ENCODE assay signal across 8 cellular contexts in the genomic region with DNA sequence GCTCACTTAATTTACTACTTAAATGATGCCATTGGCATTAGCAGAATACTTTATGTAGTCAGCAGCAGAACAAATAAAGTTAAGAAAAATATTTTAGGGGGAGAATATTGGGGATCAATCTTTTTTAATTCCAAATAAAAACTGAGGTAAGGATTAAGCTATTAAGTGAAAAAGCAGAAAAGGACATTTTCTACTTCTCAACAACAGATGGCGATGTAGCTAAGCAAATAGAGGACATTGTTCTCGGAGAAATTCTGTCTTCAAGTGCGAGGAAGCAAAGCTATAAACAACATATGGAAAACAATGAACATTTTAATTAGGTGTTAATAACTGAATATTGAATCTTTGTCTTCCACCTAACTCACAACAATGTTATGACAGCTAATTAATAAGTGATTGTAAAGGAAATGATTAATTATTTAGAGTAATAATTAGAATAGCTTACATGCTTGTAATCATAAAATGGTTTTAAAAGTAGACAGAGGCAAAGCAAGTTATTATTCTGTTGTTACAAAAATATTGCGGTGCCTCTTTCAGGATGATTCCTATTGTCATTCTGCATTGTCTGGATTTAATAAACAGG. TPM values are rescaled to one million over a fixed set of nuclear protein-coding genes. Genes with fewer than 3 reads are reported as not detected.
DNase-seq lines count a peak whose midpoint lies in the region; TF ChIP-seq lines count a peak whose summit lies in the region.

No MANE protein-coding gene starts in this region.

- H3K4me3 ChIP-seq in AG04449 (ENCODE audit: low read depth, low read length) (no peak overlapping the region), liver (ENCODE audit: low read depth in 1 of 3, low read length in 3 of 3) (peak overlapping the region in 1 of 3 donors; percentile 27)

- peak; percentile 45 for TF ChIP-seq CTCF in AG04449 (IDR thresholded peaks at IDR 0.05; ENCODE audit: insufficient read depth, low read length, missing control alignments)
- peak; percentile 65 for TF ChIP-seq CTCF in GM13977 (IDR thresholded peaks at IDR 0.05; ENCODE audit: extremely low read depth, insufficient read depth, missing control alignments)
- TF ChIP-seq CTCF in brain (conservative IDR thresholded peaks at IDR 0.05): peak; percentile 75 to 82
- TF ChIP-seq CTCF in liver (IDR thresholded peaks at IDR 0.05; ENCODE audit: low read depth, low read length, missing input control): peak; percentile 69

- no peak overlapping the region for H3K27ac Mint-ChIP-seq in brain
- no peak overlapping the region for H3K27ac Mint-ChIP-seq in activated CD4-positive, alpha-beta T cell treated with anti-CD3 and anti-CD28 coated beads, Interleukin-2, amount 10 ng/mL, durations not matched to agents 7 days and 5 days

- in situ Hi-C loops in GM13977 (cut with MboI; ENCODE audit: low pct_unique_long_range_greater_than_20kb, low sequenced_read_pairs, unreplicated experiment): loop anchor here (25.0 kb wide), 1 partner anchor 816 kb away; no protein-coding TSS in a partner anchor

- CTCF ChIA-PET in AG04449 (lab: Yijun Ruan, JAX): interaction anchor here (0.7 to 10.3 kb wide), 39 partner anchors 8 to 824 kb away, joined by 3 to 235 read pairs (median 5); a partner anchor contains a TSS
- CTCF ChIA-PET in activated CD4-positive, alpha-beta T cell treated with anti-CD3 and anti-CD28 coated beads, Interleukin-2, amount 10 ng/mL, durations not matched to agents 7 days and 5 days (lab: Charles Lee): interaction anchor here (0.6 to 2.3 kb wide), 9 partner anchors 8 to 809 kb away, joined by 3 to 7 read pairs (median 3); no protein-coding TSS in a partner anchor

- no peaks in the 10 kb centered on the region for H3K27me3 ChIP-seq in liver (ENCODE audit: control insufficient read depth in 4 of 4, insufficient read depth in 4 of 4, low read length in 3 of 4)

- POLR2A ChIA-PET in AG04449 (lab: Yijun Ruan, JAX): interaction anchor here (0.6 to 2.5 kb wide), 2 partner anchors 13 to 14 kb away, joined by 3 to 9 read pairs; no protein-coding TSS in a partner anchor
- POLR2A ChIA-PET in activated CD4-positive, alpha-beta T cell treated with anti-CD3 and anti-CD28 coated beads, Interleukin-2, amount 10 ng/mL, durations not matched to agents 7 days and 5 days (lab: Charles Lee): no interaction called here

- no peak overlapping the region for H3K27ac ChIP-seq in liver (ENCODE audit: low read depth in 1 of 2, low read length in 2 of 2)

- no peaks in the 10 kb centered on the region for H3K36me3 Mint-ChIP-seq in brain
- H3K36me3 Mint-ChIP-seq in activated CD4-positive, alpha-beta T cell treated with anti-CD3 and anti-CD28 coated beads, Interleukin-2, amount 10 ng/mL, durations not matched to agents 7 days and 5 days (ENCODE audit: low read depth): no peaks in the 10 kb centered on the region

- peak overlapping the region in 1 of 5 experiments; percentile 33 for H3K4me3 Mint-ChIP-seq in brain
- H3K4me3 Mint-ChIP-seq in activated CD4-positive, alpha-beta T cell treated with anti-CD3 and anti-CD28 coated beads, Interleukin-2, amount 10 ng/mL, durations not matched to agents 7 days and 5 days: no peak overlapping the region

- H3K4me1 ChIP-seq in liver (ENCODE audit: control insufficient read depth in 4 of 4, insufficient read depth in 4 of 4, low read length in 3 of 4): peaks cover 0 to 8% (median 0%) of the 10 kb centered on the region in 4 donors

- DNase-seq in AG04449 (ENCODE audit: low read depth, low spot score) (no peak), GM13977 (ENCODE audit: low spot score) (peak; percentile 29), NCI-H2171 treated with DMSO at 0.1 percent for 48 hours (lab: John Stamatoyannopoulos, UW) (peak; percentile 53), 8988T (no peak), activated gamma-delta T cell (lab: John Stamatoyannopoulos, UW) (no peak)
- no peak for DNase-seq in activated CD4-positive, alpha-beta T cell treated with anti-CD3 and anti-CD28 coated beads, Interleukin-2, amount 10 ng/mL, durations not matched to agents 7 days and 5 days

- no peaks in the 10 kb centered on the region for H3K36me3 ChIP-seq in liver (ENCODE audit: control insufficient read depth in 4 of 4, insufficient read depth in 3 of 4, low read depth in 1 of 4, low read length in 3 of 4)

- WGBS in liver: 7% methylated on average over 4 of the region's 4 CpGs

- peak overlapping the region; percentile 48 to 64 for H3K9ac ChIP-seq in liver (ENCODE audit: low read depth in 1 of 2, low read length in 2 of 2)

- H3K9me3 Mint-ChIP-seq in brain: peaks cover 0 to 7% (median 2%) of the 10 kb centered on the region in 5 experiments
- H3K9me3 Mint-ChIP-seq in activated CD4-positive, alpha-beta T cell treated with anti-CD3 and anti-CD28 coated beads, Interleukin-2, amount 10 ng/mL, durations not matched to agents 7 days and 5 days: no peaks in the 10 kb centered on the region

- peaks cover 44% of the 10 kb centered on the region for H3K27me3 Mint-ChIP-seq in brain
- H3K27me3 Mint-ChIP-seq in activated CD4-positive, alpha-beta T cell treated with anti-CD3 and anti-CD28 coated beads, Interleukin-2, amount 10 ng/mL, durations not matched to agents 7 days and 5 days: peaks cover 57% of the 10 kb centered on the region

- peak; percentile 94 to 95 for TF ChIP-seq RAD21 in liver (IDR thresholded peaks at IDR 0.05)

- H3K4me1 Mint-ChIP-seq in brain: peaks cover 34% of the 10 kb centered on the region
- peaks cover 2% of the 10 kb centered on the region for H3K4me1 Mint-ChIP-seq in activated CD4-positive, alpha-beta T cell treated with anti-CD3 and anti-CD28 coated beads, Interleukin-2, amount 10 ng/mL, durations not matched to agents 7 days and 5 days

- H3K9me3 ChIP-seq in liver (ENCODE audit: control insufficient read depth in 4 of 4, low read length in 3 of 4): no peaks in the 10 kb centered on the region

TF ChIP-seq in liver, 16 proteins besides CTCF, POLR2A, EP300 and RAD21:
- TF ChIP-seq FOXA1 (IDR thresholded peaks at IDR 0.05) (no peak), FOXA2 (IDR thresholded peaks at IDR 0.05) (no peak), HNF4A (conservative IDR thresholded peaks at IDR 0.05) (no peak), RXRA (IDR thresholded peaks at IDR 0.05) (no peak), YY1 (IDR thresholded peaks at IDR 0.05) (no peak)
- TF ChIP-seq, protein P1, sequence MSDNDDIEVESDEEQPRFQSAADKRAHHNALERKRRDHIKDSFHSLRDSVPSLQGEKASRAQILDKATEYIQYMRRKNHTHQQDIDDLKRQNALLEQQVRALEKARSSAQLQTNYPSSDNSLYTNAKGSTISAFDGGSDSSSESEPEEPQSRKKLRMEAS (IDR thresholded peaks at IDR 0.05): no peak
- TF ChIP-seq, protein P2, sequence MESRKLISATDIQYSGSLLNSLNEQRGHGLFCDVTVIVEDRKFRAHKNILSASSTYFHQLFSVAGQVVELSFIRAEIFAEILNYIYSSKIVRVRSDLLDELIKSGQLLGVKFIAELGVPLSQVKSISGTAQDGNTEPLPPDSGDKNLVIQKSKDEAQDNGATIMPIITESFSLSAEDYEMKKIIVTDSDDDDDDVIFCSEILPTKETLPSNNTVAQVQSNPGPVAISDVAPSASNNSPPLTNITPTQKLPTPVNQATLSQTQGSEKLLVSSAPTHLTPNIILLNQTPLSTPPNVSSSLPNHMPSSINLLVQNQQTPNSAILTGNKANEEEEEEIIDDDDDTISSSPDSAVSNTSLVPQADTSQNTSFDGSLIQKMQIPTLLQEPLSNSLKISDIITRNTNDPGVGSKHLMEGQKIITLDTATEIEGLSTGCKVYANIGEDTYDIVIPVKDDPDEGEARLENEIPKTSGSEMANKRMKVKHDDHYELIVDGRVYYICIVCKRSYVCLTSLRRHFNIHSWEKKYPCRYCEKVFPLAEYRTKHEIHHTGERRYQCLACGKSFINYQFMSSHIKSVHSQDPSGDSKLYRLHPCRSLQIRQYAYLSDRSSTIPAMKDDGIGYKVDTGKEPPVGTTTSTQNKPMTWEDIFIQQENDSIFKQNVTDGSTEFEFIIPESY (IDR thresholded peaks at IDR 0.05): no peak
- TF ChIP-seq, protein P3, sequence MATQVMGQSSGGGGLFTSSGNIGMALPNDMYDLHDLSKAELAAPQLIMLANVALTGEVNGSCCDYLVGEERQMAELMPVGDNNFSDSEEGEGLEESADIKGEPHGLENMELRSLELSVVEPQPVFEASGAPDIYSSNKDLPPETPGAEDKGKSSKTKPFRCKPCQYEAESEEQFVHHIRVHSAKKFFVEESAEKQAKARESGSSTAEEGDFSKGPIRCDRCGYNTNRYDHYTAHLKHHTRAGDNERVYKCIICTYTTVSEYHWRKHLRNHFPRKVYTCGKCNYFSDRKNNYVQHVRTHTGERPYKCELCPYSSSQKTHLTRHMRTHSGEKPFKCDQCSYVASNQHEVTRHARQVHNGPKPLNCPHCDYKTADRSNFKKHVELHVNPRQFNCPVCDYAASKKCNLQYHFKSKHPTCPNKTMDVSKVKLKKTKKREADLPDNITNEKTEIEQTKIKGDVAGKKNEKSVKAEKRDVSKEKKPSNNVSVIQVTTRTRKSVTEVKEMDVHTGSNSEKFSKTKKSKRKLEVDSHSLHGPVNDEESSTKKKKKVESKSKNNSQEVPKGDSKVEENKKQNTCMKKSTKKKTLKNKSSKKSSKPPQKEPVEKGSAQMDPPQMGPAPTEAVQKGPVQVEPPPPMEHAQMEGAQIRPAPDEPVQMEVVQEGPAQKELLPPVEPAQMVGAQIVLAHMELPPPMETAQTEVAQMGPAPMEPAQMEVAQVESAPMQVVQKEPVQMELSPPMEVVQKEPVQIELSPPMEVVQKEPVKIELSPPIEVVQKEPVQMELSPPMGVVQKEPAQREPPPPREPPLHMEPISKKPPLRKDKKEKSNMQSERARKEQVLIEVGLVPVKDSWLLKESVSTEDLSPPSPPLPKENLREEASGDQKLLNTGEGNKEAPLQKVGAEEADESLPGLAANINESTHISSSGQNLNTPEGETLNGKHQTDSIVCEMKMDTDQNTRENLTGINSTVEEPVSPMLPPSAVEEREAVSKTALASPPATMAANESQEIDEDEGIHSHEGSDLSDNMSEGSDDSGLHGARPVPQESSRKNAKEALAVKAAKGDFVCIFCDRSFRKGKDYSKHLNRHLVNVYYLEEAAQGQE (IDR thresholded peaks at IDR 0.05): no peak

RNA-seq across cellular contexts. Expression of a gene that starts 32.8 kb away (rescaled TPM):
- polyA plus RNA-seq in brain (ENCODE audit: insufficient read depth, low read depth, low replicate concordance): 6.4 TPM
- 10 to 100 TPM; 10.7 to 14.2 TPM for total RNA-seq in liver
- 1 to 10 TPM; 4.0 to 6.3 TPM for polyA plus RNA-seq in liver
- total RNA-seq in activated CD4-positive, alpha-beta T cell treated with anti-CD3 and anti-CD28 coated beads, Interleukin-2, amount 10 ng/mL, durations not matched to agents 7 days and 5 days: 10 to 100 TPM; 35.5 to 39.1 TPM

RNA-seq across cellular contexts. Expression of a gene that starts 41.6 kb away (rescaled TPM):
- polyA plus RNA-seq in brain (ENCODE audit: insufficient read depth, low read depth, low replicate concordance) (4.4 TPM), liver (10 to 100 TPM; 14.7 to 18.5 TPM)
- 10 to 100 TPM; 11.3 to 16.6 TPM for total RNA-seq in liver
- total RNA-seq in activated CD4-positive, alpha-beta T cell treated with anti-CD3 and anti-CD28 coated beads, Interleukin-2, amount 10 ng/mL, durations not matched to agents 7 days and 5 days: 10 to 100 TPM; 18.4 to 25.4 TPM

Comparison
In these comparisons a context has a peak if more than half of its experiments do, and no peak if none do; other contexts are left out.
1. DNase-seq: peak in GM13977 (single experiment) and NCI-H2171 treated with DMSO at 0.1 percent for 48 hours (single experiment); none in AG04449 (single experiment), activated CD4-positive, alpha-beta T cell treated with anti-CD3 and anti-CD28 coated beads, Interleukin-2, amount 10 ng/mL, durations not matched to agents 7 days and 5 days (single experiment), 8988T (single experiment) and activated gamma-delta T cell (single experiment).
2. Peak in every context shown above with its lines, with median percentiles within 50 percentile points of each other: CTCF ChIP-seq.